In genomic region chr22:44473580-44473979, GRCh38 we compare ENCODE assay signal across 16 cellular contexts. TPM values are rescaled to one million over a fixed set of nuclear protein-coding genes. Genes with fewer than 3 reads are reported as not detected.
DNase-seq lines count a peak whose midpoint lies in the region; ATAC-seq, FAIRE-seq and TF ChIP-seq lines count a peak whose summit lies in the region.
"Had no signal": no experiment of that assay in that cellular context is flagged by ENCODE, and none has a peak within 500 bp of the region (broad histone marks: within the 10 kb centered on the region; RNA-seq: fewer than 3 reads in every experiment).

No MANE protein-coding gene starts in this region.

- peaks cover 17 to 21% of the 10 kb centered on the region in 2 donors for H3K9me3 Mint-ChIP-seq in activated naive CD4-positive, alpha-beta T cell treated with anti-CD3 and anti-CD28 coated beads, Interleukin-2, amount 50 U/mL, for 72 hours

- DNase-seq in activated effector memory CD4-positive, alpha-beta T cell treated with anti-CD3 and anti-CD28 coated beads, Interleukin-2, amount 50 U/mL, for 16 hours, result peak; percentile 55
- DNase-seq in activated effector memory CD4-positive, alpha-beta T cell treated with Interleukin-2 at 50 U/mL for 16 hours, result no peak
- peak; percentile 8 for DNase-seq in D341Med (ENCODE audit: low spot score)
- DNase-seq in kidney, result peak; percentile 26
- DNase-seq in spleen, result peak; percentile 43
- DNase-seq in right lobe of liver, result no peak
- DNase-seq in activated naive CD4-positive, alpha-beta T cell treated with anti-CD3 and anti-CD28 coated beads, Interleukin-2, amount 50 U/mL, for 72 hours (ENCODE audit: low spot score in 2 of 2), result no peak
- no peak for DNase-seq in dorsolateral prefrontal cortex
- DNase-seq: 8988T; CD4-positive, alpha-beta memory T cell; DMS79 treated with DMSO at 0.1 percent for 48 hours; GF-D8; GOT3; H9 had no signal

- H3K36me3 Mint-ChIP-seq in activated naive CD4-positive, alpha-beta T cell treated with anti-CD3 and anti-CD28 coated beads, Interleukin-2, amount 50 U/mL, for 72 hours, result peaks cover 21 to 25% of the 10 kb centered on the region in 2 donors
- H3K36me3 Mint-ChIP-seq: CD14-positive monocyte had no signal

- H3K27ac ChIP-seq in kidney (ENCODE audit: low read depth in 2 of 2, low read length in 2 of 2) (no peak overlapping the region), spleen (no peak overlapping the region), right lobe of liver (no peak overlapping the region), dorsolateral prefrontal cortex (no peak overlapping the region)
- H3K27ac ChIP-seq: BLaER1 had no signal

- no peak for TF ChIP-seq POLR2A in spleen (IDR thresholded peaks at IDR 0.05)
- no peak for TF ChIP-seq POLR2A in right lobe of liver (IDR thresholded peaks at IDR 0.05)

- H3K36me3 ChIP-seq in kidney (ENCODE audit: control insufficient read depth in 1 of 2, insufficient read depth in 2 of 2, low read length in 2 of 2), result no peaks in the 10 kb centered on the region
- H3K36me3 ChIP-seq in spleen, result no peaks in the 10 kb centered on the region
- no peaks in the 10 kb centered on the region for H3K36me3 ChIP-seq in right lobe of liver
- H3K36me3 ChIP-seq: BLaER1 had no signal

- H3K9me3 ChIP-seq in kidney (ENCODE audit: control insufficient read depth in 1 of 2, low read length in 2 of 2) (peaks cover 0 to 2% of the 10 kb centered on the region in 2 donors), spleen (peaks cover 0 to 36% (median 22%) of the 10 kb centered on the region in 8 donors), right lobe of liver (peaks cover 0 to 10% (median 0%) of the 10 kb centered on the region in 4 donors)

- no peaks in the 10 kb centered on the region for H3K4me1 ChIP-seq in kidney (ENCODE audit: control insufficient read depth in 1 of 2, insufficient read depth in 1 of 2, low read depth in 1 of 2, low read length in 2 of 2)
- H3K4me1 ChIP-seq in spleen, result peaks cover 0 to 4% (median 0%) of the 10 kb centered on the region in 6 donors
- no peaks in the 10 kb centered on the region for H3K4me1 ChIP-seq in right lobe of liver
- H3K4me1 ChIP-seq: BLaER1 had no signal

- H3K27me3 ChIP-seq in spleen (replicated peaks in 1 of 7) (peaks cover 0 to 4% (median 0%) of the 10 kb centered on the region in 7 donors), right lobe of liver (no peaks in the 10 kb centered on the region), dorsolateral prefrontal cortex (no peaks in the 10 kb centered on the region)
- H3K27me3 ChIP-seq: BLaER1 had no signal

- intact Hi-C loops in kidney (cut with DNase I), result no loop called here
- intact Hi-C loops in spleen (cut with DNase I; ENCODE audit: low total_unique reads), result no loop called here
- intact Hi-C loops in right lobe of liver (cut with DNase I), result no loop called here
- intact Hi-C loops in dorsolateral prefrontal cortex (cut with DNase I), result no loop called here

- no peak overlapping the region for H3K9ac ChIP-seq in kidney (ENCODE audit: low read length in 2 of 2)
- H3K9ac ChIP-seq: BLaER1 had no signal

- TF ChIP-seq CTCF in kidney (IDR thresholded peaks at IDR 0.05; ENCODE audit: borderline replicate concordance, extremely low read depth, insufficient read depth) (no peak), spleen (IDR thresholded peaks at IDR 0.05 in 8 of 11, conservative IDR thresholded peaks at IDR 0.05 in 3 of 11) (no peak), right lobe of liver (IDR thresholded peaks at IDR 0.05) (no peak), dorsolateral prefrontal cortex (IDR thresholded peaks at IDR 0.05 in 54 of 56, conservative IDR thresholded peaks at IDR 0.05 in 2 of 56; ENCODE audit: low read depth in 1 of 56, partially characterized antibody in 56 of 56) (no peak)

- WGBS in spleen, 5 donors, result 73 to 94% (median 82%) methylated on average over 5 of the region's 5 CpGs
- 20% methylated on average over 1 of the region's 5 CpGs for WGBS in right lobe of liver (ENCODE audit: insufficient coverage, low coverage, low lambda C conversion rate, missing lambda C conversion rate)

- H3K27ac Mint-ChIP-seq in activated naive CD4-positive, alpha-beta T cell treated with anti-CD3 and anti-CD28 coated beads, Interleukin-2, amount 50 U/mL, for 72 hours, result no peak overlapping the region
- H3K27ac Mint-ChIP-seq: CD14-positive monocyte; CD4-positive, alpha-beta memory T cell; H9 had no signal

- FAIRE-seq in kidney (lab: Jason Lieb, UNC), result no peak

- H3K4me3 ChIP-seq in kidney (ENCODE audit: low read length in 2 of 2) (no peak overlapping the region), spleen (no peak overlapping the region), right lobe of liver (no peak overlapping the region), dorsolateral prefrontal cortex (no peak overlapping the region)
- H3K4me3 ChIP-seq: BLaER1 had no signal

- no peak for ATAC-seq in right lobe of liver
- no peak for ATAC-seq in activated naive CD4-positive, alpha-beta T cell treated with anti-CD3 and anti-CD28 coated beads, Interleukin-2, amount 50 U/mL, for 72 hours

RNA-seq across cellular contexts. Expression of gene RTL6, which starts 24.5 kb away (rescaled TPM):
- 32.5 TPM for total RNA-seq in kidney
- 8.9 TPM for polyA plus RNA-seq in kidney (ENCODE audit: insufficient read depth, low read depth, low replicate concordance)
- total RNA-seq in spleen, result 10 to 100 TPM; 12.9 to 20.5 (median 15.7) TPM
- polyA plus RNA-seq in spleen, result 1 to 10 TPM; 1.9 to 5.8 (median 2.4) TPM
- 1 to 10 TPM; 3.2 to 4.8 (median 4.2) TPM for total RNA-seq in right lobe of liver
- total RNA-seq in activated naive CD4-positive, alpha-beta T cell treated with anti-CD3 and anti-CD28 coated beads, Interleukin-2, amount 50 U/mL, for 72 hours, result 1 to 10 TPM; 6.5 to 8.4 TPM
- total RNA-seq in dorsolateral prefrontal cortex, result 10 to 100 TPM; 33.2 to 58.7 (median 44.0) TPM

Comparison
In these comparisons a context has a peak if more than half of its experiments do, and no peak if none do; other contexts are left out.
1. DNase-seq: peak in activated effector memory CD4-positive, alpha-beta T cell treated with anti-CD3 and anti-CD28 coated beads, Interleukin-2, amount 50 U/mL, for 16 hours (single experiment), D341Med (single experiment), kidney (single experiment) and spleen (single experiment); none in activated effector memory CD4-positive, alpha-beta T cell treated with Interleukin-2 at 50 U/mL for 16 hours (single experiment), right lobe of liver (0 of 3), activated naive CD4-positive, alpha-beta T cell treated with anti-CD3 and anti-CD28 coated beads, Interleukin-2, amount 50 U/mL, for 72 hours (0 of 2) and dorsolateral prefrontal cortex (0 of 10).